Comparison of ENCODE assay signal across 30 cellular contexts in genomic region chr7:78015574-78016260, GRCh38.
"Had no signal": no experiment of that assay in that cellular context is flagged by ENCODE, and none has a peak within 500 bp of the region (broad histone marks: within the 10 kb centered on the region; RNA-seq: fewer than 3 reads in every experiment).

No MANE protein-coding gene starts in this region.

- H3K27ac ChIP-seq: cardiac muscle cell, WERI-Rb-1 had no signal

- H3K27me3 ChIP-seq: cardiac muscle cell had no signal

- H3K4me3 ChIP-seq: cardiac muscle cell had no signal

- DNase-seq: activated CD4-positive, alpha-beta memory T cell treated with anti-CD3 and anti-CD28 coated beads, Interleukin-2, amount 10 ng/mL, durations not matched to agents 7 days and 5 days; activated CD4-positive, alpha-beta T cell treated with anti-CD3 and anti-CD28 coated beads for 1 hour; activated CD4-positive, alpha-beta T cell treated with anti-CD3 and anti-CD28 coated beads for 48 hours; activated CD4-positive, CD25-positive, alpha-beta regulatory T cell; activated CD8-positive, alpha-beta memory T cell treated with anti-CD3 and anti-CD28 coated beads for 24 hours; activated CD8-positive, alpha-beta memory T cell treated with anti-CD3 and anti-CD28 coated beads, Interleukin-2, amount 10 ng/mL, durations not matched to agents 7 days and 5 days; activated CD8-positive, alpha-beta memory T cell treated with anti-CD3 and anti-CD28 coated beads, Interleukin-2, amount 50 U/mL, for 48 hours; activated effector memory CD4-positive, alpha-beta T cell treated with Interleukin-2 at 50 U/mL for 16 hours; activated naive CD4-positive, alpha-beta T cell; activated naive CD4-positive, alpha-beta T cell treated with anti-CD3 and anti-CD28 coated beads, Interleukin-2, amount 50 U/mL, for 16 hours; activated naive CD8-positive, alpha-beta T cell treated with anti-CD3 and anti-CD28 coated beads for 36 hours; activated T-cell treated with anti-CD3 and anti-CD28 coated beads, Interleukin-2, amount 50 U/mL, for 48 hours; amniotic stem cell; aorta; Karpas-422; KBM-7; NCI-H1048; NCI-H1105 treated with DMSO at 0.1 percent for 48 hours; NCI-H1436; NCI-H1694; NCI-H1930; NCI-H2081 treated with DMSO at 0.1 percent for 48 hours; NCI-H226; NCI-H446 treated with DMSO at 0.1 percent for 48 hours; NCI-H524; SIG-M5; T1000; WERI-Rb-1 had no signal

- ATAC-seq: activated CD8-positive, alpha-beta memory T cell treated with anti-CD3 and anti-CD28 coated beads, Interleukin-2, amount 10 ng/mL, durations not matched to agents 7 days and 5 days; Panc1 had no signal

- H3K36me3 ChIP-seq: cardiac muscle cell, WERI-Rb-1 had no signal
